Comparison of ENCODE assay signal across 8 cellular contexts in the genomic region with DNA sequence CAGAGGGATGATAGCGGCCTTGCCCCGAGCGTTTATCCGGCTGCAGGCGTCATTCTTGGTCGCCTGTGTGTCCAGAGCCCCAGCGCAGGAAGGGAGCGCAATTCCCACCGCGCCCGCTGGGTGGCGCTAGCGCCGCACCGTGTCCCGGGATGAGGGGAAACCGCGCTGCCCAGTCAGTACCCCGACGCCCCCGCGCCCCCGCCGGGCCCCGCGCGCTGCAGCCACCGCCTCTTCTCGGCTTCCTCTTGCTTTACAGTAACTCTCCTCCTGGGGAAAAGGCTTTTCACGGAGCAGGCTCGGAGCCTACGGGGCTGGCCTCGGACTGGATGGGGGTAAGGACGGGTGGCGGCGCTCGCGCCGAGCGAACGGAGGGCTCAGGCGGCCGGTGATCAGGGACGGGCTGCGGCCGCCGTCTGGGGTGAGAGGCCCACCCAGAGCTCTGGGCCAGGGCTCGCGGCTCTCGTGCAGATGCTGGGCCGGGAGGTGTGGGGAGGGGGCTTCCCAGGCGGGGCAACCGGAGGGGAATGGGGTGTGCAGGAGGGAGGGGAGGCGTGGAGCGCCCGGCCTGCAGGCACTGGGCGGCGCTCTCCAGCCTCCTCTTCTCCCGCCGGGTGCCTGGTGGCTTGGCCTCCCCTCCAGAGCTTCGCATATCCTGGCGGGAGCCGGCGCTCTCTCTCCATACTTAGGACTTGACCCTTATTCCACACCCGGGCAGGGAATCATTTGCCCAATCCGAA. TPM values are rescaled to one million over a fixed set of nuclear protein-coding genes. Genes with fewer than 3 reads are reported as not detected.
DNase-seq lines count a peak whose midpoint lies in the region; ATAC-seq and TF ChIP-seq lines count a peak whose summit lies in the region.

No MANE protein-coding gene starts in this region.

- H3K4me1 ChIP-seq in right cardiac atrium (ENCODE audit: control insufficient read depth, insufficient read depth, low read length) (peaks cover 2% of the 10 kb centered on the region), uterus (peaks cover 0 to 4% of the 10 kb centered on the region in 2 donors)

- intact Hi-C loops in right cardiac atrium (cut with DNase I), result loop anchor here (2.0 to 5.0 kb wide), 3 partner anchors 210 to 460 kb away; no protein-coding TSS in a partner anchor
- intact Hi-C loops in uterus (cut with DNase I; ENCODE audit: low total_unique reads), result no loop called here

- peak overlapping the region; percentile 72 for H3K27ac ChIP-seq in angular gyrus (ENCODE audit: low read depth, low read length)
- peak overlapping the region; percentile 73 for H3K27ac ChIP-seq in right cardiac atrium (ENCODE audit: low read length)
- H3K27ac ChIP-seq in uterus, result peak overlapping the region; percentile 82 to 84

- H3K4me3 ChIP-seq in GM12865 (ENCODE audit: low read depth, low read length) (peak overlapping the region; percentile 87), right cardiac atrium (ENCODE audit: low read length) (peak overlapping the region; percentile 77), uterus (peak overlapping the region; percentile 62 to 75)

- peak in 1 of 2 donors; percentile 21 for TF ChIP-seq POLR2A in uterus (IDR thresholded peaks at IDR 0.05)

- ATAC-seq in HG02571 (IDR thresholded peaks at IDR 0.05; ENCODE audit: unreplicated experiment) (peak; percentile 73), right cardiac atrium (peak; percentile 93 to 94)

- H3K9me3 ChIP-seq in right cardiac atrium (ENCODE audit: control insufficient read depth, low read length) (no peaks in the 10 kb centered on the region), uterus (no peaks in the 10 kb centered on the region)

- TF ChIP-seq CTCF in GM12865 (IDR thresholded peaks at IDR 0.05; ENCODE audit: insufficient read depth, low read depth, low read length, missing control alignments), result peak; percentile 90
- TF ChIP-seq CTCF in uterus (IDR thresholded peaks at IDR 0.05), result peak; percentile 93 to 99 (median 95)

- WGBS in right cardiac atrium, result under 1% methylated on average over 66 of the region's 66 CpGs

- no peaks in the 10 kb centered on the region for H3K27me3 ChIP-seq in right cardiac atrium (ENCODE audit: control insufficient read depth, insufficient read depth)
- no peaks in the 10 kb centered on the region for H3K27me3 ChIP-seq in uterus

- H3K36me3 ChIP-seq in uterus, result no peaks in the 10 kb centered on the region

- DNase-seq in GM12865 (ENCODE audit: low read depth), result peak; percentile 87
- DNase-seq in MV-4-11 (lab: John Stamatoyannopoulos, UW), result peak; percentile 67
- DNase-seq in T-helper 1 cell, result peak; percentile 51 to 78 (median 71)
- peak; percentile 85 to 96 (median 95) for DNase-seq in right cardiac atrium
- peak; percentile 20 for DNase-seq in pulmonary artery endothelial cell (ENCODE audit: low read depth, low spot score)
- peak; percentile 85 to 94 for DNase-seq in uterus

RNA-seq across cellular contexts. Expression of a gene that starts 29.8 kb away (rescaled TPM):
- total RNA-seq in right cardiac atrium, result under 1 TPM in 3 of 4 donors, not detected in 1; 0.20 to 0.49 (median 0.26) TPM
- polyA plus RNA-seq in right cardiac atrium, result 0.23 TPM
- total RNA-seq in pulmonary artery endothelial cell, result not detected in 2 replicates
- not detected for total RNA-seq in uterus

RNA-seq across cellular contexts. Expression of a gene that starts 46.0 kb away (rescaled TPM):
- under 1 TPM in 1 of 4 donors, not detected in 3; 0.51 TPM for total RNA-seq in right cardiac atrium
- 0.16 TPM for polyA plus RNA-seq in right cardiac atrium
- total RNA-seq in pulmonary artery endothelial cell, result not detected in 2 replicates
- not detected for total RNA-seq in uterus

Comparison
In these comparisons a context has a peak if more than half of its experiments do, and no peak if none do; other contexts are left out.
1. Peak in every context shown above with its lines: DNase-seq, ATAC-seq, H3K4me3 ChIP-seq and H3K27ac ChIP-seq.
2. DNase-seq: peak in every context shown above with its lines; median percentile 95 in right cardiac atrium; 90 in uterus; 87 in GM12865; 71 in T-helper 1 cell; 67 in MV-4-11; 20 in pulmonary artery endothelial cell.